ENCODE assay signal across 19 cellular contexts in the genomic region with DNA sequence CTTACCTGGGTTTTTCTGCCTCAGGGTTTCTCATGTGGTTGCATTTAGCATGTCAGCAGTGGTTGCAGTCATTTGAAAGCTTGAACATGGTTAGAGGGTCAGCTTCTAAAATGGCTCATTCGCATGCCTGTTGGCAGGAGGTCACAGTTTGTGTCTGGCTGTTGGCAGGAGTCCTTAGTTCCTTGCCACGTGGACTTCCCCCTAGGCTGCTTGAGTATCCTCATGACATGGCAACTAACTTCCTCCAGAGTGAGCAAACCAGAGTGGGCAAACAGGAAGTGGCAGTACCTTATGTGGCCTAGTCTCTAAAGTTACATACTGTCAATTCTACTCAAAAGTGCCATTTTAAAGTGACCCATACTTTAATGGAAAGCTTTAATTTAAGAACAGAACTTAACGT. TPM values are rescaled to one million over a fixed set of nuclear protein-coding genes. Genes with fewer than 3 reads are reported as not detected.
DNase-seq lines count a peak whose midpoint lies in the region; ATAC-seq and TF ChIP-seq lines count a peak whose summit lies in the region.
"Had no signal": no experiment of that assay in that cellular context is flagged by ENCODE, and none has a peak within 500 bp of the region (broad histone marks: within the 10 kb centered on the region; RNA-seq: fewer than 3 reads in every experiment).

No MANE protein-coding gene starts in this region.

- peak overlapping the region; percentile 62; the same call in 1 of the 2 replicates for H2AFZ ChIP-seq in KMS-11 (ENCODE audit: low read depth)
- peak overlapping the region; percentile 67 for H2AFZ ChIP-seq in OCI-LY3 (ENCODE audit: low read depth, low read length)
- H2AFZ ChIP-seq in GM23248 = no peak overlapping the region
- H2AFZ ChIP-seq: GM23338 had no signal

- H3K79me2 ChIP-seq in KMS-11 (ENCODE audit: insufficient read depth, low read depth) (no peaks in the 10 kb centered on the region), OCI-LY3 (ENCODE audit: low read length) (no peaks in the 10 kb centered on the region), mesendoderm (ENCODE audit: control insufficient read depth, insufficient read depth, low read length) (no peaks in the 10 kb centered on the region), GM23248 (ENCODE audit: insufficient read depth) (no peaks in the 10 kb centered on the region)

- H3K4me3 ChIP-seq in KMS-11 (IDR thresholded peaks at IDR 0.05; ENCODE audit: insufficient read depth, low read depth, low read length) (no peak overlapping the region), OCI-LY3 (ENCODE audit: low read length) (no peak overlapping the region), mesendoderm (ENCODE audit: low read length) (no peak overlapping the region), GM23248 (no peak overlapping the region), heart left ventricle (no peak overlapping the region)
- H3K4me3 ChIP-seq: BLaER1, GM23338, K562 had no signal

- H3K9ac ChIP-seq in KMS-11 (no peak overlapping the region), OCI-LY3 (ENCODE audit: low read length) (no peak overlapping the region), mesendoderm (ENCODE audit: low read length) (no peak overlapping the region), GM23248 (no peak overlapping the region)
- H3K9ac ChIP-seq: BLaER1 had no signal

- H2BK5ac ChIP-seq in mesendoderm (ENCODE audit: low read length) = no peak overlapping the region

- no peak overlapping the region for H2AK5ac ChIP-seq in mesendoderm (ENCODE audit: low read length)

- peaks cover 20% of the 10 kb centered on the region for H3K4me1 ChIP-seq in KMS-11 (ENCODE audit: low read depth, poor library complexity, severe bottlenecking)
- H3K4me1 ChIP-seq in OCI-LY3 (ENCODE audit: low read length) = 0 out of 2 replicates have a peak, but pooled peaks cover 2% of the 10 kb centered on the region
- H3K4me1 ChIP-seq in mesendoderm (ENCODE audit: control insufficient read depth, low read depth, low read length) = no peaks in the 10 kb centered on the region
- H3K4me1 ChIP-seq in GM23248 (ENCODE audit: insufficient read depth) = no peaks in the 10 kb centered on the region
- peaks cover 0 to 12% (median 0%) of the 10 kb centered on the region in 12 donors for H3K4me1 ChIP-seq in heart left ventricle
- H3K4me1 ChIP-seq: BLaER1 had no signal

- TF ChIP-seq POLR2A in heart left ventricle (IDR thresholded peaks at IDR 0.05) = no peak

- no peaks in the 10 kb centered on the region for H3K27me3 ChIP-seq in KMS-11 (ENCODE audit: insufficient read depth, low read depth)
- H3K27me3 ChIP-seq in OCI-LY3 (ENCODE audit: low read depth, low read length) = no peaks in the 10 kb centered on the region
- H3K27me3 ChIP-seq in mesendoderm (ENCODE audit: insufficient read depth, low read length, poor library complexity) = no peaks in the 10 kb centered on the region
- no peaks in the 10 kb centered on the region for H3K27me3 ChIP-seq in GM23248 (replicated peaks; ENCODE audit: insufficient read depth)
- H3K27me3 ChIP-seq in heart left ventricle = peaks cover 0 to 25% (median 7%) of the 10 kb centered on the region in 9 donors

- H3K4me2 ChIP-seq in KMS-11 (no peak overlapping the region; the same call in 1 of the 2 replicates), OCI-LY3 (ENCODE audit: low read length) (no peak overlapping the region), mesendoderm (ENCODE audit: low read length) (no peak overlapping the region), GM23248 (ENCODE audit: unreplicated experiment) (no peak overlapping the region)
- H3K4me2 ChIP-seq: BLaER1, GM23338 had no signal

- no peak overlapping the region for H4K8ac ChIP-seq in mesendoderm (ENCODE audit: low read depth, low read length)

- H3K79me1 ChIP-seq in mesendoderm (ENCODE audit: low read length) = no peaks in the 10 kb centered on the region

- no peak overlapping the region for H2BK15ac ChIP-seq in mesendoderm (replicated peaks; ENCODE audit: low read depth)

- peak overlapping the region; percentile 33; the same call in 1 of the 2 replicates for H3K27ac ChIP-seq in KMS-11
- no peak overlapping the region for H3K27ac ChIP-seq in OCI-LY3 (ENCODE audit: low read length)
- no peak overlapping the region for H3K27ac ChIP-seq in mesendoderm (ENCODE audit: low read depth, low read length)
- H3K27ac ChIP-seq in GM23248 = no peak overlapping the region
- H3K27ac ChIP-seq in heart left ventricle = no peak overlapping the region
- H3K27ac ChIP-seq: 22Rv1, BLaER1 had no signal

- no peak overlapping the region for H3K4ac ChIP-seq in mesendoderm (ENCODE audit: low read depth, low read length)

- no peaks in the 10 kb centered on the region for H3F3A ChIP-seq in GM23248 (ENCODE audit: insufficient read depth)

- H4K20me1 ChIP-seq in KMS-11 (ENCODE audit: insufficient read depth) (no peaks in the 10 kb centered on the region), OCI-LY3 (ENCODE audit: insufficient read depth, low read length) (no peaks in the 10 kb centered on the region), GM23248 (ENCODE audit: insufficient read depth) (no peaks in the 10 kb centered on the region)
- H4K20me1 ChIP-seq: BLaER1 had no signal

- TF ChIP-seq CTCF in KMS-11 (conservative IDR thresholded peaks at IDR 0.05; ENCODE audit: low read depth, low read length) (no peak), OCI-LY3 (IDR thresholded peaks at IDR 0.05; ENCODE audit: low read depth, low read length) (no peak), heart left ventricle (IDR thresholded peaks at IDR 0.05) (no peak)

- H3K23ac ChIP-seq in mesendoderm (ENCODE audit: low read length) = no peak overlapping the region

- H2BK120ac ChIP-seq in mesendoderm (ENCODE audit: low read depth, low read length) = no peak overlapping the region

- H3K9me2 ChIP-seq in GM23248 (ENCODE audit: insufficient read depth) = no peaks in the 10 kb centered on the region

- ATAC-seq in heart left ventricle (no peak), GM18519 (IDR thresholded peaks at IDR 0.05; ENCODE audit: low FRiP score, unreplicated experiment) (no peak)
- ATAC-seq: GM23338, K562 had no signal

- H3K18ac ChIP-seq in mesendoderm (ENCODE audit: low read length) = no peak overlapping the region

- H3K9me3 ChIP-seq in OCI-LY3 (ENCODE audit: insufficient read depth, low read length) (no peaks in the 10 kb centered on the region), GM23248 (ENCODE audit: low read depth) (no peaks in the 10 kb centered on the region), heart left ventricle (peaks cover 0 to 5% (median 0%) of the 10 kb centered on the region in 12 donors)
- H3K9me3 ChIP-seq: BLaER1 had no signal

- no peak overlapping the region for H3K56ac ChIP-seq in mesendoderm (ENCODE audit: low read length)

- WGBS in mesendoderm (ENCODE audit: extremely low coverage, insufficient coverage, low lambda C conversion rate) = no CpG with 5 or more reads among the region's 3 CpGs
- WGBS in GM23248 (ENCODE audit: low coverage in 1 of 2, low lambda C conversion rate in 2 of 2, missing lambda C conversion rate in 2 of 2), 2 experiments = 11 to 17% methylated on average over 3 of the region's 3 CpGs
- 71 to 83% (median 76%) methylated on average over 3 of the region's 3 CpGs for WGBS in heart left ventricle, 4 donors

- H3K36me3 ChIP-seq in KMS-11 (ENCODE audit: insufficient read depth) = no peaks in the 10 kb centered on the region
- no peaks in the 10 kb centered on the region for H3K36me3 ChIP-seq in OCI-LY3 (replicated peaks; ENCODE audit: low read depth, low read length)
- H3K36me3 ChIP-seq in mesendoderm (ENCODE audit: control insufficient read depth, insufficient read depth, low read length) = no peaks in the 10 kb centered on the region
- H3K36me3 ChIP-seq in GM23248 (ENCODE audit: low read depth) = no peaks in the 10 kb centered on the region
- H3K36me3 ChIP-seq in heart left ventricle = no peaks in the 10 kb centered on the region
- H3K36me3 ChIP-seq: BLaER1 had no signal

- in situ Hi-C loops in GM23248 (cut with MboI) = no loop called here

- DNase-seq in DMS53 (lab: John Stamatoyannopoulos, UW) (peak; percentile 3), DMS53 treated with DMSO at 0.1 percent for 48 hours (lab: John Stamatoyannopoulos, UW; ENCODE audit: unreplicated experiment) (no peak), mesendoderm (peak; percentile 4), GM23248 (no peak), heart left ventricle (no peak)
- DNase-seq: DMS 273 treated with DMSO at 0.1 percent for 48 hours, EL, NCI-H146, NCI-H2081 treated with DMSO at 0.1 percent for 48 hours, NCI-H2227 treated with DMSO at 0.1 percent for 48 hours, SIG-M5, T-helper 9 cell had no signal

- intact Hi-C loops in heart left ventricle (cut with DNase I) = no loop called here

- no peak overlapping the region for H4K5ac ChIP-seq in mesendoderm (ENCODE audit: low read length)

RNA-seq across cellular contexts. Expression of a gene that starts 3.4 kb away (rescaled TPM):
- 0.27 TPM for polyA plus RNA-seq in mesendoderm (2013, experiment 1 of 2)
- 0.38 TPM for polyA plus RNA-seq in mesendoderm (2013, experiment 2 of 2)
- not detected in 2 replicates for total RNA-seq in GM23248 (2014; rRNA removed; shearing (Covaris generic))
- not detected in 2 replicates for polyA plus RNA-seq in GM23248 (2016; fragmentation: Nextera tagmentation; extraction: Ambion mirVana)
- under 1 TPM in 6 of 9 donors, not detected in 3; 0.07 to 0.71 (median 0.39) TPM for total RNA-seq in heart left ventricle
- not detected for polyA plus RNA-seq in heart left ventricle
- total RNA-seq: K562 had no signal
- polyA plus RNA-seq: GM23338, K562 had no signal

Comparison
In these comparisons a context has a peak if more than half of its experiments do, and no peak if none do; other contexts are left out.
1. DNase-seq: peak in DMS53 (single experiment) and mesendoderm (single experiment); none in DMS53 treated with DMSO at 0.1 percent for 48 hours (single experiment), GM23248 (single experiment) and heart left ventricle (0 of 5).